ENCODE assay signal across 9 cellular contexts in the genomic region with DNA sequence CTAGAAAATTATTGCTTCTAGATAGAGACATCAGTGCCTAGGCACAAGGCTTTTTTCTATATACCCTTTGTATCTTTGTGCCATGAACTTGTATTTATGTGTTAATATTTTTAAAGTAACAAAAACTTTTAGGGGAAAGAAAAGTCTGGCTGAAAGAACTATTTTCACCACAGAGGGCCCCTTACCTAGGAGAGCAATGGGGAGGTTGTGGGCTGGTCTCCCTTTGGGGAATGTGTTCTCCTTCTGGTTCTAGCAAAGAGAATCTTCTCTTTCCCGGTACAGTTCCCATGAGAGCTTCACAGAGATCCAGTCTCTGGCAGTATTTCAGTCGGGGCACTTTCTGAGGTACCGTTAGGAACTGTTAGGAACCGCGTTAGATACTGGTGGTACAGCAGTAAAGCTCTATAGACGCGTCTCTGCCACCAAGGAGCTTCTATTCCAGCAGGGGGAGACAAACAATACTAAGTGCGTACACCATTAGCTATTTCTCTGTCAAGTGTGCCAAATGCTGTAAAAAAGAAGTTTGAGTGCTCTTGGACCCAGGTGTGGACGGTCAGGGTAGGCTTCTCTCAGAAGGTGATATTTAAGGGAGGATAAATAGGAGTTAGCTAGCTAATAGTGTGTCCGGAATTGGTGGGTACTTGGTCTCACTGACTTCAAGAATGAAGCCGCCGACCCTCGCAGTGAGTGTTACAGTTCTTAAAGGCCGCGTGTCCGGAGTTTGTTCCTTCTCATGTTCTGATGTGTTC. TPM values are rescaled to one million over a fixed set of nuclear protein-coding genes. Genes with fewer than 3 reads are reported as not detected.
DNase-seq lines count a peak whose midpoint lies in the region; ATAC-seq, FAIRE-seq and TF ChIP-seq lines count a peak whose summit lies in the region.
"Had no signal": no experiment of that assay in that cellular context is flagged by ENCODE, and none has a peak within 500 bp of the region (broad histone marks: within the 10 kb centered on the region; RNA-seq: fewer than 3 reads in every experiment).

No MANE protein-coding gene starts in this region.

- H3K4me2 ChIP-seq in OCI-LY3 (ENCODE audit: low read length): peak overlapping the region; percentile 49

- 42 to 45% methylated on average over 16 of the region's 16 CpGs for WGBS in pancreas, 2 donors

- H3K79me2 ChIP-seq in OCI-LY3 (ENCODE audit: low read length): no peaks in the 10 kb centered on the region

- H3K27ac ChIP-seq in HL-60 (replicated peaks) (no peak overlapping the region), OCI-LY3 (ENCODE audit: low read length) (no peak overlapping the region), pancreas (no peak overlapping the region)

- TF ChIP-seq CTCF in HL-60 (IDR thresholded peaks at IDR 0.05; ENCODE audit: insufficient read depth, low read length) (peak; percentile 86), OCI-LY3 (IDR thresholded peaks at IDR 0.05; ENCODE audit: low read depth, low read length) (peak; percentile 96), pancreas (IDR thresholded peaks at IDR 0.05) (peak; percentile 51 to 61 (median 58))

- DNase-seq in DMS53 treated with DMSO at 0.1 percent for 48 hours (lab: John Stamatoyannopoulos, UW; ENCODE audit: unreplicated experiment): peak; percentile 45
- peak in 1 of 2 experiments; percentile 81 for DNase-seq in HL-60 (ENCODE audit: low read depth in 1 of 2, low spot score in 1 of 2)
- DNase-seq in activated gamma-delta T cell treated with anti-CD3 and anti-CD28 coated beads, Interleukin-2, amount 50 U/mL, for 16 hours (ENCODE audit: low read depth): peak; percentile 9
- peak; percentile 58 for DNase-seq in globus pallidus (ENCODE audit: low spot score)
- peak in 2 of 6 donors; percentile 18 to 45 for DNase-seq in pancreas

- H3K27me3 ChIP-seq in HL-60 (ENCODE audit: insufficient read depth, poor library complexity, severe bottlenecking) (no peaks in the 10 kb centered on the region), OCI-LY3 (ENCODE audit: low read depth, low read length) (no peaks in the 10 kb centered on the region), pancreas (no peaks in the 10 kb centered on the region)

- no peak overlapping the region; the same call in 1 of the 2 replicates for H3K9ac ChIP-seq in OCI-LY3 (ENCODE audit: low read length)

- H3K4me1 ChIP-seq in OCI-LY3 (ENCODE audit: low read length) (0 out of 2 replicates have a peak, but pooled peaks cover 2% of the 10 kb centered on the region), pancreas (no peaks in the 10 kb centered on the region)

- no peak for FAIRE-seq in pancreas (lab: Jason Lieb, UNC)
- FAIRE-seq: TTC549 had no signal

- H3K36me3 ChIP-seq in OCI-LY3 (replicated peaks; ENCODE audit: low read depth, low read length) (no peaks in the 10 kb centered on the region), pancreas (no peaks in the 10 kb centered on the region)

- H4K20me1 ChIP-seq in OCI-LY3 (ENCODE audit: insufficient read depth, low read length): no peaks in the 10 kb centered on the region

- intact Hi-C loops in pancreas (cut with DNase I): no loop called here

- H3K4me3 ChIP-seq in HL-60 (replicated peaks; ENCODE audit: insufficient read depth, low read length): no peak overlapping the region
- H3K4me3 ChIP-seq in OCI-LY3 (ENCODE audit: low read length): no peak overlapping the region
- H3K4me3 ChIP-seq in pancreas: no peak overlapping the region

- peak overlapping the region; percentile 77; the same call in 1 of the 2 replicates for H2AFZ ChIP-seq in OCI-LY3 (ENCODE audit: low read depth, low read length)

- no peaks in the 10 kb centered on the region for H3K9me3 ChIP-seq in OCI-LY3 (ENCODE audit: insufficient read depth, low read length)
- no peaks in the 10 kb centered on the region for H3K9me3 ChIP-seq in pancreas

- ATAC-seq in pancreas (peak; percentile 71 to 93 (median 92)), HG03108 (IDR thresholded peaks at IDR 0.05; ENCODE audit: unreplicated experiment) (no peak), HG02852 (IDR thresholded peaks at IDR 0.05; ENCODE audit: unreplicated experiment) (no peak)

RNA-seq across cellular contexts. Expression of a gene that starts 4.6 kb away (rescaled TPM):
- total RNA-seq in pancreas: not detected
- polyA plus RNA-seq in pancreas: not detected

RNA-seq across cellular contexts. Expression of a gene that starts 40.2 kb away (rescaled TPM):
- total RNA-seq in pancreas: 10 to 100 TPM; 17.6 to 35.7 (median 21.7) TPM
- polyA plus RNA-seq in pancreas: 10 to 100 TPM; 20.1 to 37.7 TPM

RNA-seq across cellular contexts. Expression of a gene that starts 41.4 kb away (rescaled TPM):
- not detected for total RNA-seq in pancreas
- not detected for polyA plus RNA-seq in pancreas

Comparison
In these comparisons a context has a peak if more than half of its experiments do, and no peak if none do; other contexts are left out.
1. ATAC-seq: peak in pancreas (4 of 4); none in HG03108 (single experiment) and HG02852 (single experiment).
2. Peak in every context shown above with its lines, with median percentiles within 50 percentile points of each other: CTCF ChIP-seq.